In genomic region chr6:86502522-86502921, GRCh38 we compare ENCODE assay signal across 14 cellular contexts.
DNase-seq lines count a peak whose midpoint lies in the region; ATAC-seq and TF ChIP-seq lines count a peak whose summit lies in the region.
"Had no signal": no experiment of that assay in that cellular context is flagged by ENCODE, and none has a peak within 500 bp of the region (broad histone marks: within the 10 kb centered on the region; RNA-seq: fewer than 3 reads in every experiment).

No MANE protein-coding gene starts in this region.

- H3K9ac ChIP-seq in trophoblast cell (ENCODE audit: low read length): no peak overlapping the region
- H3K9ac ChIP-seq: BLaER1 had no signal

- peak overlapping the region; percentile 89 for H3K14ac ChIP-seq in trophoblast cell (ENCODE audit: low read length)

- peak overlapping the region; percentile 73 for H2BK5ac ChIP-seq in trophoblast cell (ENCODE audit: low read depth, low read length, poor library complexity)

- DNase-seq in HuH-7 (ENCODE audit: low spot score): peak; percentile 28
- DNase-seq in left lung: no peak
- peak; percentile 67 to 97 for DNase-seq in trophoblast cell
- DNase-seq in NCI-H526 treated with DMSO at 0.1 percent for 48 hours (lab: John Stamatoyannopoulos, UW): no peak
- DNase-seq in right cardiac atrium: no peak
- no peak for DNase-seq in NCI-H2171 (lab: John Stamatoyannopoulos, UW)
- DNase-seq: 8988T; Calu3; CD4-positive, alpha-beta memory T cell; DMS79 treated with DMSO at 0.1 percent for 48 hours; GF-D8; H9 had no signal

- no peak overlapping the region for H2BK120ac ChIP-seq in trophoblast cell (ENCODE audit: insufficient read depth, low read length, poor library complexity)

- ATAC-seq in left lung (peak; percentile 24), right cardiac atrium (no peak), GM18502 (IDR thresholded peaks at IDR 0.05; ENCODE audit: poor library complexity, unreplicated experiment) (no peak)

- H4K91ac ChIP-seq in trophoblast cell (ENCODE audit: low read depth, low read length): peak overlapping the region; percentile 89

- TF ChIP-seq CTCF in left lung (IDR thresholded peaks at IDR 0.05): no peak

- H3K23ac ChIP-seq in trophoblast cell (ENCODE audit: low read length): no peak overlapping the region

- no peak overlapping the region for H4K8ac ChIP-seq in trophoblast cell (ENCODE audit: low read depth, low read length)

- H3K18ac ChIP-seq in trophoblast cell (ENCODE audit: low read length): no peak overlapping the region

- peak overlapping the region; percentile 98 for H2BK12ac ChIP-seq in trophoblast cell (ENCODE audit: low read length)

- H3K9me3 ChIP-seq in left lung (peaks cover 0 to 14% of the 10 kb centered on the region in 2 donors), trophoblast cell (ENCODE audit: insufficient read depth, low read depth, low read length) (peaks cover 7% of the 10 kb centered on the region), right cardiac atrium (ENCODE audit: control insufficient read depth, low read length) (no peaks in the 10 kb centered on the region)
- H3K9me3 ChIP-seq: BLaER1 had no signal

- no peak overlapping the region for H2AFZ ChIP-seq in trophoblast cell (ENCODE audit: insufficient read depth, low read length, poor library complexity)

- peaks cover 2% of the 10 kb centered on the region for H3K79me2 ChIP-seq in trophoblast cell (ENCODE audit: control insufficient read depth, insufficient read depth, low read length, poor library complexity)

- H3K4ac ChIP-seq in trophoblast cell (ENCODE audit: low read depth, low read length): no peak overlapping the region

- H3K27me3 ChIP-seq in left lung: no peaks in the 10 kb centered on the region
- no peaks in the 10 kb centered on the region for H3K27me3 ChIP-seq in trophoblast cell (ENCODE audit: insufficient read depth, low read length)
- no peaks in the 10 kb centered on the region for H3K27me3 ChIP-seq in right cardiac atrium (ENCODE audit: control insufficient read depth, insufficient read depth)
- H3K27me3 ChIP-seq: BLaER1 had no signal

- H3K4me2 ChIP-seq in trophoblast cell (ENCODE audit: low read length): no peak overlapping the region
- H3K4me2 ChIP-seq: BLaER1 had no signal

- WGBS in trophoblast cell (ENCODE audit: extremely low coverage, insufficient coverage, insufficient read length): no CpG with 5 or more reads among the region's 3 CpGs
- WGBS in right cardiac atrium: 49% methylated on average over 3 of the region's 3 CpGs

- peak overlapping the region; percentile 74 for H2AK5ac ChIP-seq in trophoblast cell (ENCODE audit: low read length)

- H3K79me1 ChIP-seq in trophoblast cell (ENCODE audit: low read length): peaks cover 11% of the 10 kb centered on the region

- intact Hi-C loops in left lung (cut with DNase I): no loop called here
- intact Hi-C loops in right cardiac atrium (cut with DNase I): no loop called here

- no peak overlapping the region for H3K4me3 ChIP-seq in left lung
- no peak overlapping the region for H3K4me3 ChIP-seq in trophoblast cell (ENCODE audit: low read depth, low read length)
- no peak overlapping the region for H3K4me3 ChIP-seq in right cardiac atrium (ENCODE audit: low read length)
- H3K4me3 ChIP-seq: BLaER1 had no signal

- H3K27ac ChIP-seq in left lung (no peak overlapping the region), trophoblast cell (ENCODE audit: low read depth, low read length) (no peak overlapping the region), right cardiac atrium (ENCODE audit: low read length) (no peak overlapping the region)
- H3K27ac ChIP-seq: BLaER1 had no signal

- H3K36me3 ChIP-seq in left lung: no peaks in the 10 kb centered on the region
- H3K36me3 ChIP-seq in trophoblast cell (ENCODE audit: control insufficient read depth in 1 of 2, insufficient read depth in 2 of 2, low read length in 2 of 2): peaks cover 0 to 5% of the 10 kb centered on the region in 2 experiments
- H3K36me3 ChIP-seq: BLaER1 had no signal

- no peak overlapping the region for H4K12ac ChIP-seq in trophoblast cell (ENCODE audit: low read depth, low read length)

- H3K4me1 ChIP-seq in left lung (no peaks in the 10 kb centered on the region), trophoblast cell (ENCODE audit: control insufficient read depth in 1 of 2, insufficient read depth in 2 of 2, low read length in 2 of 2) (peaks cover 6 to 7% of the 10 kb centered on the region in 2 experiments), right cardiac atrium (ENCODE audit: control insufficient read depth, insufficient read depth, low read length) (no peaks in the 10 kb centered on the region)
- H3K4me1 ChIP-seq: BLaER1 had no signal

Comparison
In these comparisons a context has a peak if more than half of its experiments do, and no peak if none do; other contexts are left out.
1. DNase-seq: peak in HuH-7 (single experiment) and trophoblast cell (2 of 2); none in left lung (0 of 2), NCI-H526 treated with DMSO at 0.1 percent for 48 hours (single experiment), right cardiac atrium (0 of 3) and NCI-H2171 (single experiment).